35 cellular contexts compared by ENCODE assay signal in the genomic region with DNA sequence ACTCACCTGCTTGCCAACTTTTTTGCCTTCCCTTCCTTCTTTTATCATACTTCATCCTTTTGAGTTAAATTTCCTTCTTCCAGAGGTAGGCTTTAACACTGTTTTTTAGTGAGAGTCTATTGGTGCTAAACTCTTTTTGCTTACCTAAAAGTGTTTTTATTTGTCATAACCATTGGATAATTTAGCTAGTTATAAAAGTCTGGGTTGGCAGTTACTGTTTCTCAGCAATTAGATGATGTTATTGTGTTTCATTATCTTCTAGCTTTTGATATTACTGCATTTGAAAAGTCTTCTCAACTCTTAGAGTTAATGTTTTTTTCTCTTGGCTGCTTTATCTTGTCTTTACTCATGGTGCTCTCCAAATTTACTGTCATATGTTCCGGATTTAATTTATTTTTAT.
"Had no signal": no experiment of that assay in that cellular context is flagged by ENCODE, and none has a peak within 500 bp of the region (broad histone marks: within the 10 kb centered on the region; RNA-seq: fewer than 3 reads in every experiment).

No MANE protein-coding gene starts in this region.

- DNase-seq: activated CD4-positive, alpha-beta T cell treated with anti-CD3 and anti-CD28 coated beads, Interleukin-2, amount 10 ng/mL, durations not matched to agents 7 days and 5 days; activated CD4-positive, alpha-beta T cell treated with anti-CD3 and anti-CD28 coated beads, Interleukin-2, amount 50 U/mL, for 48 hours; activated CD8-positive, alpha-beta memory T cell treated with anti-CD3 and anti-CD28 coated beads for 24 hours; activated CD8-positive, alpha-beta memory T cell treated with anti-CD3 and anti-CD28 coated beads, Interleukin-2, amount 10 ng/mL, durations not matched to agents 7 days and 5 days; activated CD8-positive, alpha-beta memory T cell treated with anti-CD3 and anti-CD28 coated beads, Interleukin-2, amount 50 U/mL, for 48 hours; activated effector memory CD4-positive, alpha-beta T cell treated with anti-CD3 and anti-CD28 coated beads, Interleukin-2, amount 50 U/mL, for 16 hours; activated naive CD4-positive, alpha-beta T cell; activated naive CD4-positive, alpha-beta T cell treated with anti-CD3 and anti-CD28 coated beads, Interleukin-2, amount 50 U/mL, for 16 hours; activated naive CD8-positive, alpha-beta T cell treated with anti-CD3 and anti-CD28 coated beads for 36 hours; amniotic stem cell; aorta; brain microvascular endothelial cell; central memory CD4-positive, alpha-beta T cell; Kasumi-1; KBM-7; MM.1S; MV-4-11; NCI-H1092; NCI-H1417; NCI-H146; NCI-H187; NCI-H2029 treated with DMSO at 0.1 percent for 48 hours; NCI-H2107; NCI-H2171; NCI-H510A; NCI-H526; NCI-H748 treated with DMSO at 0.1 percent for 48 hours; NK-92 treated with Interleukin-12 subunit alpha and Interleukin-12 subunit beta, amount 100 ng/mL, for 24 hours; PC-3; Peyer's patch; RPMI8226; SHP77 treated with DMSO at 0.1 percent for 48 hours; SK-N-SH had no signal

- ATAC-seq: activated CD8-positive, alpha-beta memory T cell treated with anti-CD3 and anti-CD28 coated beads, Interleukin-2, amount 10 ng/mL, durations not matched to agents 7 days and 5 days; PC-3 had no signal

- H3K9me2 ChIP-seq: SK-N-SH had no signal

- H3K36me3 ChIP-seq: brain microvascular endothelial cell, Peyer's patch, SJSA1 had no signal

- H3K4me3 ChIP-seq: Peyer's patch, SJSA1 had no signal

- H3K9ac ChIP-seq: SK-N-SH had no signal

- H3K27me3 ChIP-seq: brain microvascular endothelial cell, Peyer's patch, SJSA1 had no signal

- FAIRE-seq: TTC549 had no signal

- H3K27ac ChIP-seq: brain microvascular endothelial cell, Peyer's patch, SJSA1 had no signal

- H3K9me3 ChIP-seq: Peyer's patch had no signal

- H3K4me2 ChIP-seq: SK-N-SH had no signal
